9 cellular contexts compared by ENCODE assay signal in genomic region chr3:178152988-178153387, GRCh38.
"Had no signal": no experiment of that assay in that cellular context is flagged by ENCODE, and none has a peak within 500 bp of the region (broad histone marks: within the 10 kb centered on the region; RNA-seq: fewer than 3 reads in every experiment).

No MANE protein-coding gene starts in this region.

- H2AFZ ChIP-seq: GM23248 had no signal

- H3K36me3 ChIP-seq: HAP-1 had no signal

- H3K9ac ChIP-seq: GM23248 had no signal

- H3K4me1 ChIP-seq: HAP-1 had no signal

- H3K4me3 ChIP-seq: GM23248, GM23338, HAP-1 had no signal

- H3K4me2 ChIP-seq: GM23338 had no signal

- DNase-seq: GM23248, GOT3, H7, H9, HCEC 1CT, HFFc6 had no signal

- ATAC-seq: GM23338, HCT116 had no signal

- H3K9me3 ChIP-seq: HAP-1 had no signal

- H3K27ac ChIP-seq: GM23248 had no signal
